In genomic region chr22:49968313-49968830, GRCh38 we compare ENCODE assay signal across 9 cellular contexts. TPM values are rescaled to one million over a fixed set of nuclear protein-coding genes. Genes with fewer than 3 reads are reported as not detected.
A peak's percentile ranks its signal among the peaks of the same experiment; 100 is the strongest.
DNase-seq lines count a peak whose midpoint lies in the region; ATAC-seq and TF ChIP-seq lines count a peak whose summit lies in the region.
"Had no signal": no experiment of that assay in that cellular context is flagged by ENCODE, and none has a peak within 500 bp of the region (broad histone marks: within the 10 kb centered on the region; RNA-seq: fewer than 3 reads in every experiment).

No MANE protein-coding gene starts in this region.

- no peak for TF ChIP-seq POLR2A in GM18505 (IDR thresholded peaks at IDR 0.05; ENCODE audit: borderline replicate concordance, extremely low read depth, insufficient read depth, insufficient read length)

- no peak for TF ChIP-seq CTCF in tibial artery (IDR thresholded peaks at IDR 0.05)

- intact Hi-C loops in tibial artery (cut with DNase I; ENCODE audit: low total_unique reads) = loop anchor here (10.0 kb wide), 1 partner anchor 336 kb away; the partner anchor contains the start of gene PLXNB2

- no peak overlapping the region for H3K4me3 ChIP-seq in tibial artery

- H3K27me3 ChIP-seq in tibial artery = no peaks in the 10 kb centered on the region

- peak overlapping the region; percentile 89 for H3K27ac ChIP-seq in cingulate gyrus (ENCODE audit: low read depth, low read length)
- peak overlapping the region; percentile 88 to 89 for H3K27ac ChIP-seq in tibial artery

- H3K9me3 ChIP-seq in tibial artery = no peaks in the 10 kb centered on the region

- peaks cover 7 to 67% (median 49%) of the 10 kb centered on the region in 4 donors for H3K4me1 ChIP-seq in tibial artery

- no peak for ATAC-seq in GM18505 (IDR thresholded peaks at IDR 0.05; ENCODE audit: unreplicated experiment)
- ATAC-seq in HG03460 (IDR thresholded peaks at IDR 0.05; ENCODE audit: unreplicated experiment) = no peak

- DNase-seq in activated effector memory CD4-positive, alpha-beta T cell treated with anti-CD3 and anti-CD28 coated beads, Interleukin-2, amount 50 U/mL, for 16 hours = peak; percentile 70
- DNase-seq in activated effector memory CD4-positive, alpha-beta T cell treated with Interleukin-2 at 50 U/mL for 16 hours = no peak
- DNase-seq in mucosa of gallbladder (ENCODE audit: low spot score) (peak; percentile 11), tibial artery (peak; percentile 18 to 63), HK-2 (ENCODE audit: unreplicated experiment) (no peak)

- H3K36me3 ChIP-seq in tibial artery = peaks cover 9 to 19% (median 17%) of the 10 kb centered on the region in 3 donors

RNA-seq across cellular contexts. Expression of gene PIM3, which starts 7.8 kb away (rescaled TPM):
- total RNA-seq in mucosa of gallbladder = 63.2 TPM

RNA-seq across cellular contexts. Expression of gene IL17REL, which starts 44.2 kb away (rescaled TPM):
- total RNA-seq in mucosa of gallbladder = 0.06 TPM
- total RNA-seq: RPMI7951 had no signal

RNA-seq across cellular contexts. Expression of gene CRELD2, which starts 49.9 kb away (rescaled TPM):
- 56.6 TPM for total RNA-seq in mucosa of gallbladder

RNA-seq across cellular contexts. Expression of gene ALG12, which starts 50.1 kb away (rescaled TPM):
- 36.7 TPM for total RNA-seq in mucosa of gallbladder

Comparison
In these comparisons a context has a peak if more than half of its experiments do, and no peak if none do; other contexts are left out.
1. DNase-seq: peak in activated effector memory CD4-positive, alpha-beta T cell treated with anti-CD3 and anti-CD28 coated beads, Interleukin-2, amount 50 U/mL, for 16 hours (single experiment), mucosa of gallbladder (single experiment) and tibial artery (2 of 2); none in activated effector memory CD4-positive, alpha-beta T cell treated with Interleukin-2 at 50 U/mL for 16 hours (single experiment) and HK-2 (single experiment).